ENCODE assay signal across 8 cellular contexts in the genomic region with DNA sequence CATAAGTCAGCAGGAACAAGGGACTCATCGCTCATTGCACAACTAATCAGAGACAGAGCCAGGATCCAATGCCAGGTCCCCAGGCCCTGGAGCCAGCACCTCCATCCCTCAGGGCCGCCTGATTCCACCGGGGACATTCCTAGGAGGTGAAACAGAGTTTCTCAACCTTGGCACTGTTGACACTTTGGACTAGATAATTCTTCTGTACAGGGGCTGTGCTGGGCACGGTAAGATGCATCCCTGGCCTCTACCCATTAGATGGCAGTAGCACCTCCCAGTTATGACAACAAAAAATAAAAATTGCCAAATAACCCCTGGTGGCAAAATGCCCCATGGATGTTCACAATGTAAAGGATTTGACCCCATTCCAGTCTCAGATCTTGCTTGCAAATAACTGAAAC.
DNase-seq lines count a peak whose midpoint lies in the region; ATAC-seq and TF ChIP-seq lines count a peak whose summit lies in the region.

No MANE protein-coding gene starts in this region.

- CTCF ChIA-PET in GM10248 (lab: Yijun Ruan, JAX) = interaction anchor here (1.0 kb wide), 1 partner anchor 84 kb away, joined by 3 read pairs; no protein-coding TSS in a partner anchor
- CTCF ChIA-PET in CD4-positive, alpha-beta T cell (lab: Charles Lee) = no interaction called here

- no peak for DNase-seq in GM10248 (ENCODE audit: extremely low spot score)
- DNase-seq in NOMO-1 treated with dmso at 0.1 percent for 144 hours (lab: John Stamatoyannopoulos, UW; ENCODE audit: unreplicated experiment) = peak; percentile 27
- DNase-seq in erythroblast (lab: John Stamatoyannopoulos, UW) = peak; percentile 10 to 20
- no peak for DNase-seq in CD4-positive, alpha-beta T cell
- no peak for DNase-seq in activated effector memory CD4-positive, alpha-beta T cell treated with anti-CD3 and anti-CD28 coated beads, Interleukin-2, amount 50 U/mL, for 16 hours
- DNase-seq in DMS153 (lab: John Stamatoyannopoulos, UW) = no peak
- no peak for DNase-seq in stimulated activated CD4-positive, alpha-beta T cell treated with anti-CD3 and anti-CD28 coated beads, Interleukin-2, amount 100 ng/mL, for 48 hours

- peak; percentile 37 for TF ChIP-seq CTCF in 22Rv1 (IDR thresholded peaks at IDR 0.05)
- TF ChIP-seq CTCF in GM10248 (IDR thresholded peaks at IDR 0.05; ENCODE audit: control extremely low read depth, extremely low read depth, low read depth, missing control alignments) = peak; percentile 36
- no peak for TF ChIP-seq CTCF in CD4-positive, alpha-beta T cell (IDR thresholded peaks at IDR 0.05)

- H3K27ac ChIP-seq in 22Rv1 = no peak overlapping the region
- H3K27ac ChIP-seq in CD4-positive, alpha-beta T cell (ENCODE audit: low read depth, low read length) = no peak overlapping the region

- ATAC-seq in CD4-positive, alpha-beta T cell (ENCODE audit: poor library complexity) = no peak

- no peaks in the 10 kb centered on the region for H3K9me3 Mint-ChIP-seq in CD4-positive, alpha-beta T cell

- no peak overlapping the region for H3K27ac Mint-ChIP-seq in CD4-positive, alpha-beta T cell

- no peaks in the 10 kb centered on the region for H3K9me3 ChIP-seq in CD4-positive, alpha-beta T cell (ENCODE audit: control insufficient read depth, low read length)

- H3K27me3 ChIP-seq in CD4-positive, alpha-beta T cell (ENCODE audit: control insufficient read depth, insufficient read depth, low read length) = no peaks in the 10 kb centered on the region

- POLR2A ChIA-PET in GM10248 (lab: Yijun Ruan, JAX) = no interaction called here
- POLR2A ChIA-PET in CD4-positive, alpha-beta T cell (lab: Charles Lee) = no interaction called here

- no peaks in the 10 kb centered on the region for H3K36me3 Mint-ChIP-seq in CD4-positive, alpha-beta T cell (ENCODE audit: low read depth)

- no peak overlapping the region for H3K4me3 Mint-ChIP-seq in CD4-positive, alpha-beta T cell

- H3K4me1 Mint-ChIP-seq in CD4-positive, alpha-beta T cell (ENCODE audit: low read depth) = no peaks in the 10 kb centered on the region

- H3K27me3 Mint-ChIP-seq in CD4-positive, alpha-beta T cell = peaks cover 18% of the 10 kb centered on the region

- intact Hi-C loops in CD4-positive, alpha-beta T cell (cut with DNase I, micrococcal nuclease) = loop anchor here in 1 of 2 experiments (5.0 kb wide), 1 partner anchor 807 kb away; no protein-coding TSS in a partner anchor

- no peak for TF ChIP-seq POLR2A in erythroblast (IDR thresholded peaks at IDR 0.05; ENCODE audit: low read length)

Comparison
In these comparisons a context has a peak if more than half of its experiments do, and no peak if none do; other contexts are left out.
1. DNase-seq: peak in NOMO-1 treated with dmso at 0.1 percent for 144 hours (single experiment) and erythroblast (2 of 2); none in GM10248 (single experiment), CD4-positive, alpha-beta T cell (0 of 10), activated effector memory CD4-positive, alpha-beta T cell treated with anti-CD3 and anti-CD28 coated beads, Interleukin-2, amount 50 U/mL, for 16 hours (single experiment), DMS153 (single experiment) and stimulated activated CD4-positive, alpha-beta T cell treated with anti-CD3 and anti-CD28 coated beads, Interleukin-2, amount 100 ng/mL, for 48 hours (0 of 2).